ENCODE assay signal across 2 cellular contexts in the genomic region with DNA sequence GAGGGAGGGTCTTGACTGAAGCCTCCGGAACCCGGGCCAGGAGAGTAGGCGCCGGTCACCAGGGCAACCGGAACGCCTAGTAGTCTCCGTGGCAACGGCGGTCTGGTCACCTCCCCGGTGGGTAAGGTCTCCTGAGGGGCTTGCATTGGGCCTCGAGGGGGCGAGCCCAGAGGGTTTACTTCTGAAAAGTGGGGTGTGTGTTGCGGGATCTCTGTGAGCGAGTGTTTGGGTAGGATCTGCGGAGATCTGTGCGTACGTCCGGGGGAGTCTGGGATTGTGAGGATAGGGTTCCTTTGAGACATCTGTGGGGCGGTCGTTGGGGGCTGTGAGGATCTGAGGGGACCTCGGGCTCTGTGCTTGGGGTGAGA.
TF ChIP-seq lines count a peak whose summit lies in the region.

FAM221B (minus strand) TSS at position 17 of the 368 bp plus-strand sequence. CDS start 2,571 bp downstream, outside the sequence.

TF ChIP-seq in GM12878, 131 proteins besides CTCF, POLR2A, EP300 and RAD21 (continued from another document):
- no peak for TF ChIP-seq CHD4 (IDR thresholded peaks at IDR 0.05)
- TF ChIP-seq POLR2AphosphoS5 (IDR thresholded peaks at IDR 0.05; ENCODE audit: low read length), result no peak
- TF ChIP-seq NBN (IDR thresholded peaks at IDR 0.05), result peak; percentile 54; the same call in 1 of the 2 replicates
- TF ChIP-seq LARP7 (IDR thresholded peaks at IDR 0.05), result 0 out of 2 replicates have a peak, but pooled peaks have one; percentile 29
- TF ChIP-seq BMI1 (IDR thresholded peaks at IDR 0.05; ENCODE audit: borderline replicate concordance), result peak; percentile 90

TF ChIP-seq in HepG2, 621 proteins besides CTCF, POLR2A, EP300 and RAD21 (continued from another document):
- TF ChIP-seq, protein P1, sequence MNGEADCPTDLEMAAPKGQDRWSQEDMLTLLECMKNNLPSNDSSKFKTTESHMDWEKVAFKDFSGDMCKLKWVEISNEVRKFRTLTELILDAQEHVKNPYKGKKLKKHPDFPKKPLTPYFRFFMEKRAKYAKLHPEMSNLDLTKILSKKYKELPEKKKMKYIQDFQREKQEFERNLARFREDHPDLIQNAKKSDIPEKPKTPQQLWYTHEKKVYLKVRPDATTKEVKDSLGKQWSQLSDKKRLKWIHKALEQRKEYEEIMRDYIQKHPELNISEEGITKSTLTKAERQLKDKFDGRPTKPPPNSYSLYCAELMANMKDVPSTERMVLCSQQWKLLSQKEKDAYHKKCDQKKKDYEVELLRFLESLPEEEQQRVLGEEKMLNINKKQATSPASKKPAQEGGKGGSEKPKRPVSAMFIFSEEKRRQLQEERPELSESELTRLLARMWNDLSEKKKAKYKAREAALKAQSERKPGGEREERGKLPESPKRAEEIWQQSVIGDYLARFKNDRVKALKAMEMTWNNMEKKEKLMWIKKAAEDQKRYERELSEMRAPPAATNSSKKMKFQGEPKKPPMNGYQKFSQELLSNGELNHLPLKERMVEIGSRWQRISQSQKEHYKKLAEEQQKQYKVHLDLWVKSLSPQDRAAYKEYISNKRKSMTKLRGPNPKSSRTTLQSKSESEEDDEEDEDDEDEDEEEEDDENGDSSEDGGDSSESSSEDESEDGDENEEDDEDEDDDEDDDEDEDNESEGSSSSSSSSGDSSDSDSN (CRISPR knock-in tag; IDR thresholded peaks at IDR 0.05), result 0 out of 2 replicates have a peak, but pooled peaks have one; percentile 23
- no peak for TF ChIP-seq ZNF614 (CRISPR knock-in tag; IDR thresholded peaks at IDR 0.05; ENCODE audit: borderline replicate concordance)
- TF ChIP-seq ZNF234 (CRISPR knock-in tag; conservative IDR thresholded peaks at IDR 0.05), result no peak
- peak; percentile 71; the same call in 1 of the 2 replicates for TF ChIP-seq U2AF2 (IDR thresholded peaks at IDR 0.05; ENCODE audit: low read depth, low read length)
- no peak for TF ChIP-seq NFE2L2 (IDR thresholded peaks at IDR 0.05; ENCODE audit: low read length)
- 0 out of 2 replicates have a peak, but pooled peaks have one; percentile 21 for TF ChIP-seq FOXC1 (CRISPR knock-in tag; IDR thresholded peaks at IDR 0.05; ENCODE audit: borderline replicate concordance)
- TF ChIP-seq NFAT5 (CRISPR knock-in tag; IDR thresholded peaks at IDR 0.05), result no peak
- no peak for TF ChIP-seq PCBP2 (optimal IDR thresholded peaks at IDR 0.05; ENCODE audit: low read depth, low read length, poor library complexity, severe bottlenecking)
- TF ChIP-seq SNRNP70 (IDR thresholded peaks at IDR 0.05; ENCODE audit: low read depth, low read length), result no peak
- peak; percentile 47; the same call in 1 of the 2 replicates for TF ChIP-seq KDM2A (CRISPR knock-in tag; IDR thresholded peaks at IDR 0.05; ENCODE audit: borderline replicate concordance, low read depth)
- peak; percentile 77 for TF ChIP-seq RFX3 (CRISPR knock-in tag; IDR thresholded peaks at IDR 0.05)
- peak; percentile 10; the same call in 1 of the 2 replicates for TF ChIP-seq ZMYM4 (CRISPR knock-in tag; IDR thresholded peaks at IDR 0.05)
- 0 out of 2 replicates have a peak, but pooled peaks have one; percentile 24 for TF ChIP-seq NFKB2 (CRISPR knock-in tag; IDR thresholded peaks at IDR 0.05; ENCODE audit: borderline replicate concordance)
- 0 out of 2 replicates have a peak, but pooled peaks have one; percentile 19 for TF ChIP-seq KDM5B (CRISPR knock-in tag; IDR thresholded peaks at IDR 0.05; ENCODE audit: borderline replicate concordance)
- 0 out of 2 replicates have a peak, but pooled peaks have one; percentile 28 for TF ChIP-seq ZIK1 (CRISPR knock-in tag; IDR thresholded peaks at IDR 0.05; ENCODE audit: borderline replicate concordance, low read depth)
- TF ChIP-seq ZNF350 (CRISPR knock-in tag; IDR thresholded peaks at IDR 0.05; ENCODE audit: borderline replicate concordance, low read depth), result 0 out of 2 replicates have a peak, but pooled peaks have one; percentile 22
- no peak for TF ChIP-seq ZNF616 (CRISPR knock-in tag; IDR thresholded peaks at IDR 0.05; ENCODE audit: low read depth)
- no peak for TF ChIP-seq ZBTB25 (CRISPR knock-in tag; IDR thresholded peaks at IDR 0.05)
- peak; percentile 57 for TF ChIP-seq SAP130 (CRISPR knock-in tag; IDR thresholded peaks at IDR 0.05; ENCODE audit: low read depth)
- TF ChIP-seq ASH2L (IDR thresholded peaks at IDR 0.05; ENCODE audit: insufficient read length, low read depth, low read length), result no peak
- TF ChIP-seq LRRFIP1 (CRISPR knock-in tag; conservative IDR thresholded peaks at IDR 0.05), result no peak
- no peak for TF ChIP-seq SRSF4 (IDR thresholded peaks at IDR 0.05; ENCODE audit: low read depth, low read length, poor library complexity, severe bottlenecking)
- no peak for TF ChIP-seq BCL6 (CRISPR knock-in tag; IDR thresholded peaks at IDR 0.05)
- no peak for TF ChIP-seq DNMT3B (CRISPR knock-in tag; conservative IDR thresholded peaks at IDR 0.05)
- TF ChIP-seq ZSCAN21 (CRISPR knock-in tag; IDR thresholded peaks at IDR 0.05; ENCODE audit: borderline replicate concordance), result peak; percentile 45; the same call in 1 of the 2 replicates
TF ChIP-seq in HepG2: peak in this region for 20.
